24 cellular contexts compared by ENCODE assay signal in the genomic region with DNA sequence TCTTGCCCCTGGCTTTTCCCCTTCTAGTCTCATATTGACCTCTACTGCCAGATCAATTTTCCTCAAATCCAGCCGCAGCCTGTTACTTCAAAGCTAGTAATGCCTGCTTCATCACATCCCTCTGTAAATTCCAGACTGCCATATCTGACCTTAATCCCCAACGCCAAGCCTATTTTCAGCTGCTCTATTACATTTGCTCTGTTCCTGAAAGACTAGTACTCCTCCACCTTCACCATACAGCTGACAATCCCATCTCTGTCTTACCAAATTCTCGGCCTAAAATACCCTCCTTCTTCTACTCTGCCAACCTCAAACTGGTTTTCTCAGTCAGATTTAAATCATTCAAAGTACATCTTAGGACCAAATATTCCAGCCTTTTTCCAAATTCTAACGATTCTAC.
"Had no signal": no experiment of that assay in that cellular context is flagged by ENCODE, and none has a peak within 500 bp of the region (broad histone marks: within the 10 kb centered on the region; RNA-seq: fewer than 3 reads in every experiment).

No MANE protein-coding gene starts in this region.

- H3K27me3 ChIP-seq: hepatocyte, right atrium auricular region, suprapubic skin, transverse colon, vagina had no signal

- H3K27me3 Mint-ChIP-seq: activated naive CD8-positive, alpha-beta T cell treated with anti-CD3 and anti-CD28 coated beads for 36 hours; stimulated activated naive CD8-positive, alpha-beta T cell treated with anti-CD3 and anti-CD28 coated beads, Interleukin-15, amount 100 ng/mL, for 72 hours; T-cell had no signal

- H3K36me3 ChIP-seq: right atrium auricular region, suprapubic skin, transverse colon, vagina had no signal

- H2AFZ ChIP-seq: hepatocyte had no signal

- H3K9me3 ChIP-seq: right atrium auricular region, suprapubic skin, transverse colon, vagina had no signal

- DNase-seq: activated CD4-positive, alpha-beta T cell treated with anti-CD3 and anti-CD28 coated beads, Interleukin-2, amount 50 U/mL, for 1 hour; activated CD8-positive, alpha-beta memory T cell treated with anti-CD3 and anti-CD28 coated beads, Interleukin-2, amount 50 U/mL, for 48 hours; activated naive CD4-positive, alpha-beta T cell; activated naive CD8-positive, alpha-beta T cell treated with anti-CD3 and anti-CD28 coated beads for 36 hours; activated T-cell treated with anti-CD3 and anti-CD28 coated beads, Interleukin-2, amount 50 U/mL, for 48 hours; amniotic stem cell; dermis blood vessel endothelial cell; effector memory CD4-positive, alpha-beta T cell; islet precursor cell; midbrain; occipital lobe; stimulated activated CD4-positive, alpha-beta T cell treated with anti-CD3 and anti-CD28 coated beads, Interleukin-15, amount 100 ng/mL, for 24 hours; stimulated activated CD4-positive, alpha-beta T cell treated with anti-CD3 and anti-CD28 coated beads, Interleukin-2, amount 100 ng/mL, for 48 hours; stimulated activated naive CD8-positive, alpha-beta T cell treated with anti-CD3 and anti-CD28 coated beads, Interleukin-15, amount 100 ng/mL, for 72 hours; T-cell; T-helper 9 cell; transverse colon had no signal

- H3K4me1 ChIP-seq: suprapubic skin had no signal

- H3K27ac Mint-ChIP-seq: activated naive CD8-positive, alpha-beta T cell treated with anti-CD3 and anti-CD28 coated beads for 36 hours; stimulated activated naive CD8-positive, alpha-beta T cell treated with anti-CD3 and anti-CD28 coated beads, Interleukin-15, amount 100 ng/mL, for 72 hours; T-cell had no signal

- H3K4me3 Mint-ChIP-seq: activated naive CD8-positive, alpha-beta T cell treated with anti-CD3 and anti-CD28 coated beads for 36 hours; stimulated activated naive CD8-positive, alpha-beta T cell treated with anti-CD3 and anti-CD28 coated beads, Interleukin-15, amount 100 ng/mL, for 72 hours; T-cell had no signal

- H3K4me3 ChIP-seq: hepatocyte, lung, right atrium auricular region, skin epidermis, suprapubic skin, transverse colon, vagina had no signal

- ATAC-seq: activated CD4-positive, CD25-positive, alpha-beta regulatory T cell treated with anti-CD3 and anti-CD28 coated beads, Interleukin-2, amount 50 U/mL, for 24 hours; stimulated activated naive CD8-positive, alpha-beta T cell treated with anti-CD3 and anti-CD28 coated beads, Interleukin-15, amount 100 ng/mL, for 72 hours; T-cell had no signal

- H3K9me3 Mint-ChIP-seq: activated naive CD8-positive, alpha-beta T cell treated with anti-CD3 and anti-CD28 coated beads for 36 hours; stimulated activated naive CD8-positive, alpha-beta T cell treated with anti-CD3 and anti-CD28 coated beads, Interleukin-15, amount 100 ng/mL, for 72 hours; T-cell had no signal

- H3K27ac ChIP-seq: hepatocyte, right atrium auricular region, skin epidermis, suprapubic skin, transverse colon, vagina had no signal

- H3K4me2 ChIP-seq: hepatocyte had no signal
